1 cellular context compared by ENCODE assay signal in the genomic region with DNA sequence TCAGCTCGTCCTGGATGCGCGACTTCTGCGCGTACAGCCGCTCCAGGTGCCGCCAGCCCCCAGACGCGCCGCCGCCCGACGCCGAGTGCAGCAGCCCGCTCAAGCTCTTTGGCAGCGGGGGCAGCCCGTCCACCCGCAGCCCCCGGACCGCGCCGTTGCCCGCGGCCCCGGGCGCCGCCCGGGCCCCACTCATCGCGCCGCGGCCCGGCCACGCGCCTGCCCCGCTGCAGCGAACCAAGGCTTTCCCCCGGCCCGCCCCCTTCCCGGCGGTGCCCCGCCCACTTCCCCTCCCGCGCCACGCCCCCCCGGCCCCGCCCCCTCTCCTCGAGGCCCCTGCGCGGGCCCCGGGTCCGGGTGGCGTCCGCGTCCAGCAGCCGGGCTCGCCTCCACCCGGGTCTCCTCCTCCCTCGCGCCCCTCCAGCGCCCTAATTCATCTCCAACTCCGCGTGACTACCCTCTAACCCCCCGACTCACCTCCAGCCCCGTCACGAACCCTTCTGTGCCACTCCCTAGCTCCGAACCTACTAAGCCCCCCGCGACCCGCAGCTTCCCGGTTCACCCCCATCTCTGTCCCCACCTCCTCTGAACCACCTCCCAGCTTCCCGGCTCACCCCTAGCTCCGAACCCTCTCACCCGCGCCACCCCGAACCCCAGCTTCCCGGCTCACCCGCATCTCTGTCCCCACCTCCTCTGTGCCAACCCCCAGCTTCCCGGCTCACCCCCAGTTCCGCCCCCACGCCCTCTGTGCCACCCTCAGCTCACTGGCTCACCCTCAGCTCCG.
TF ChIP-seq lines count a peak whose summit lies in the region.

TSS of gene FAM89A (minus strand) at position 236 of the 781 bp plus-strand sequence. CDS start at position 193, 43 bp downstream.

TF ChIP-seq in liver, 16 proteins besides CTCF, POLR2A, EP300 and RAD21 (continued from another document):
- TF ChIP-seq REST (IDR thresholded peaks at IDR 0.05) (no peak), JUND (IDR thresholded peaks at IDR 0.05) (no peak)
